In the genomic region with DNA sequence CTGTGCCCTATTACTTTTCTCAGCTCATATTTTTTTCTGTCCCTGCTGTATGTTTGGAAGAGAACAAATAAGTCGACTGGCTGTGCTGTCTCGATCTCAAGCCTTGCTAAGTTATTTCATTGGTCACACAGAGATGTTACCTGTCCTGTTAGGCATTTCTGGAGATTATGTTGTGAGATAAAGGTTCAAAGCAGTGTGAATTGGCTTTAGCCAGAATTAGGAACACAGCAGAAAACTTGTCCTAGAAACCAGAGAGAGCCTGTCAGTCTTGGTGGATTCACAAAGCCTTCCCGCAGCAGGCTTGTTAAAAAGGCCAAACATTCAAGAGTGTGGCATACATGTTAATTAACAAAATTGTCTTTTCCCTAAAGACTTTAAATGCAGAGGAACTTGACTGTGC, we compare ENCODE assay signal across 15 cellular contexts. TPM values are rescaled to one million over a fixed set of nuclear protein-coding genes. Genes with fewer than 3 reads are reported as not detected.
DNase-seq lines count a peak whose midpoint lies in the region; ATAC-seq, FAIRE-seq and TF ChIP-seq lines count a peak whose summit lies in the region.
"Had no signal": no experiment of that assay in that cellular context is flagged by ENCODE, and none has a peak within 500 bp of the region (broad histone marks: within the 10 kb centered on the region; RNA-seq: fewer than 3 reads in every experiment).

No MANE protein-coding gene starts in this region.

- FAIRE-seq in small intestine (lab: Jason Lieb, UNC), result no peak

- TF ChIP-seq CTCF in HCT116 (IDR thresholded peaks at IDR 0.05 in 2 of 3, conservative IDR thresholded peaks at IDR 0.05 in 1 of 3; ENCODE audit: borderline replicate concordance in 1 of 3, insufficient read depth in 1 of 3, low read depth in 2 of 3, low read length in 2 of 3), result no peak
- TF ChIP-seq CTCF in left lung (IDR thresholded peaks at IDR 0.05), result no peak

- H3K27me3 ChIP-seq in HCT116 (ENCODE audit: insufficient read depth, low read length) (no peaks in the 10 kb centered on the region), left lung (no peaks in the 10 kb centered on the region), small intestine (ENCODE audit: control insufficient read depth in 2 of 2, insufficient read depth in 2 of 2, low read length in 2 of 2) (no peaks in the 10 kb centered on the region)

- H3K36me3 ChIP-seq in HCT116 (ENCODE audit: control insufficient read depth in 1 of 2, insufficient read depth in 2 of 2, low read length in 2 of 2) (no peaks in the 10 kb centered on the region), left lung (peaks cover 0 to 35% of the 10 kb centered on the region in 2 donors), small intestine (ENCODE audit: control insufficient read depth in 2 of 2, insufficient read depth in 2 of 2, low read length in 2 of 2) (peaks cover 0 to 5% of the 10 kb centered on the region in 2 donors)

- no peaks in the 10 kb centered on the region for H3K9me2 ChIP-seq in HCT116 (ENCODE audit: insufficient read depth)

- RAD21 ChIA-PET in HCT116 (lab: Charles Lee; ENCODE audit: low non-redundant PET in 1 of 2, low total read pairs in 2 of 2, uncharacterized antibody in 2 of 2, unreplicated experiment in 2 of 2), result no interaction called here

- POLR2A ChIA-PET in HCT116 (lab: Charles Lee), result interaction anchor here (1.0 kb wide), 1 partner anchor 11 kb away, joined by 4 read pairs; no protein-coding TSS in a partner anchor

- CTCF ChIA-PET in HCT116 (lab: Charles Lee), result interaction anchor here (1.1 to 1.5 kb wide), 3 partner anchors 17 to 58 kb away, joined by 3 to 8 read pairs (median 5); no protein-coding TSS in a partner anchor

- no peaks in the 10 kb centered on the region for H3K79me2 ChIP-seq in HCT116 (ENCODE audit: insufficient read depth, low read length)

- no peaks in the 10 kb centered on the region; the same call in 1 of the 2 replicates for H4K20me1 ChIP-seq in HCT116 (ENCODE audit: insufficient read depth)

- H2AFZ ChIP-seq in HCT116 (ENCODE audit: low read depth, low read length, poor library complexity, severe bottlenecking), result no peak overlapping the region

- TF ChIP-seq RAD21 in HCT116 (IDR thresholded peaks at IDR 0.05; ENCODE audit: low read depth), result no peak

- BruUV-seq in HCT116 (replicated peaks; lab: Mats Ljungman, UMichigan), result no TSS peak

- no peaks in the 10 kb centered on the region for H3K9me3 ChIP-seq in HCT116 (ENCODE audit: control insufficient read depth in 1 of 2, insufficient read depth in 1 of 2, low read depth in 1 of 2, low read length in 2 of 2)
- no peaks in the 10 kb centered on the region for H3K9me3 ChIP-seq in left lung
- no peaks in the 10 kb centered on the region for H3K9me3 ChIP-seq in small intestine (ENCODE audit: control insufficient read depth, low read depth)

- peaks cover 24 to 34% of the 10 kb centered on the region in 2 experiments for H3K4me1 ChIP-seq in HCT116 (ENCODE audit: control insufficient read depth in 1 of 2, insufficient read depth in 2 of 2, low read length in 2 of 2)
- peaks cover 20 to 57% of the 10 kb centered on the region in 2 donors for H3K4me1 ChIP-seq in left lung
- H3K4me1 ChIP-seq in small intestine (ENCODE audit: control insufficient read depth in 2 of 2, insufficient read depth in 1 of 2, low read depth in 1 of 2, low read length in 1 of 2), result peaks cover 19 to 23% of the 10 kb centered on the region in 2 donors

- ATAC-seq in HCT116 (no peak), left lung (peak; percentile 1), HG03159 (IDR thresholded peaks at IDR 0.05; ENCODE audit: unreplicated experiment) (no peak), sciatic nerve (no peak)

- intact Hi-C loops in HCT116 (cut with micrococcal nuclease), result no loop called here
- intact Hi-C loops in left lung (cut with DNase I), result no loop called here
- intact Hi-C loops in sciatic nerve (cut with DNase I), result no loop called here

- WGBS in small intestine, 3 donors, result 66 to 79% (median 69%) methylated on average over 3 of the region's 3 CpGs

- H3K4me3 ChIP-seq in HCT116 (replicated peaks in 1 of 2; ENCODE audit: low read depth in 1 of 2, low read length in 2 of 2) (no peak overlapping the region), left lung (no peak overlapping the region), small intestine (ENCODE audit: low read depth in 1 of 2, low read length in 2 of 2) (no peak overlapping the region)
- H3K4me3 ChIP-seq: smooth muscle cell had no signal

- H3K4me2 ChIP-seq in HCT116 (ENCODE audit: low read length), result peak overlapping the region; percentile 67
- H3K4me2 ChIP-seq: smooth muscle cell had no signal

- no peak overlapping the region for H3K27ac ChIP-seq in HCT116 (ENCODE audit: low read depth, low read length)
- peak overlapping the region; percentile 71 for H3K27ac ChIP-seq in angular gyrus (ENCODE audit: low read depth, low read length)
- peak overlapping the region; percentile 33 to 67 for H3K27ac ChIP-seq in left lung
- H3K27ac ChIP-seq in small intestine (ENCODE audit: low read depth in 1 of 2, low read length in 1 of 2), result peak overlapping the region; percentile 90 to 95

- no peak for TF ChIP-seq POLR2A in HCT116 (IDR thresholded peaks at IDR 0.05; ENCODE audit: borderline replicate concordance, extremely low read depth, insufficient read depth, insufficient read length)

- DNase-seq in HCT116 (ENCODE audit: low read depth, low spot score) (no peak), left lung (no peak), small intestine (no peak), GM03348 (ENCODE audit: low spot score) (no peak), NCI-H2107 (lab: John Stamatoyannopoulos, UW) (no peak), sciatic nerve (ENCODE audit: low spot score) (no peak)
- DNase-seq: activated CD4-positive, alpha-beta memory T cell treated with anti-CD3 and anti-CD28 coated beads for 36 hours; activated naive CD8-positive, alpha-beta T cell treated with anti-CD3 and anti-CD28 coated beads for 36 hours; effector memory CD4-positive, alpha-beta T cell; NCI-H1417 treated with DMSO at 0.1 percent for 48 hours; NCI-H774; SW 1271 had no signal

- no peak overlapping the region for H3K9ac ChIP-seq in HCT116 (ENCODE audit: low read length)

TF ChIP-seq in HCT116, 20 proteins besides CTCF, POLR2A, EP300 and RAD21:
- TF ChIP-seq SIN3A (IDR thresholded peaks at IDR 0.05; ENCODE audit: low read depth), result no peak
- TF ChIP-seq ELF1 (IDR thresholded peaks at IDR 0.05; ENCODE audit: borderline replicate concordance, low read depth), result no peak
- TF ChIP-seq SRF (IDR thresholded peaks at IDR 0.05; ENCODE audit: low read depth), result no peak

RNA-seq across cellular contexts. Expression of gene ABHD2, which starts 25.0 kb away (rescaled TPM):
- total RNA-seq in HCT116 (2021; ENCODE audit: unreplicated experiment) (40.8 TPM), left lung (100 to 1,000 TPM; 214 to 231 TPM), sciatic nerve (70.5 TPM)
- polyA plus RNA-seq in HCT116 (2012), result 23.2 and 26.8 TPM in 2 replicates
- 10 to 100 TPM in 1 of 3 donors, 1 to 10 TPM in 2; 6.7 to 28.9 (median 8.6) TPM for polyA plus RNA-seq in small intestine
